In the genomic region with DNA sequence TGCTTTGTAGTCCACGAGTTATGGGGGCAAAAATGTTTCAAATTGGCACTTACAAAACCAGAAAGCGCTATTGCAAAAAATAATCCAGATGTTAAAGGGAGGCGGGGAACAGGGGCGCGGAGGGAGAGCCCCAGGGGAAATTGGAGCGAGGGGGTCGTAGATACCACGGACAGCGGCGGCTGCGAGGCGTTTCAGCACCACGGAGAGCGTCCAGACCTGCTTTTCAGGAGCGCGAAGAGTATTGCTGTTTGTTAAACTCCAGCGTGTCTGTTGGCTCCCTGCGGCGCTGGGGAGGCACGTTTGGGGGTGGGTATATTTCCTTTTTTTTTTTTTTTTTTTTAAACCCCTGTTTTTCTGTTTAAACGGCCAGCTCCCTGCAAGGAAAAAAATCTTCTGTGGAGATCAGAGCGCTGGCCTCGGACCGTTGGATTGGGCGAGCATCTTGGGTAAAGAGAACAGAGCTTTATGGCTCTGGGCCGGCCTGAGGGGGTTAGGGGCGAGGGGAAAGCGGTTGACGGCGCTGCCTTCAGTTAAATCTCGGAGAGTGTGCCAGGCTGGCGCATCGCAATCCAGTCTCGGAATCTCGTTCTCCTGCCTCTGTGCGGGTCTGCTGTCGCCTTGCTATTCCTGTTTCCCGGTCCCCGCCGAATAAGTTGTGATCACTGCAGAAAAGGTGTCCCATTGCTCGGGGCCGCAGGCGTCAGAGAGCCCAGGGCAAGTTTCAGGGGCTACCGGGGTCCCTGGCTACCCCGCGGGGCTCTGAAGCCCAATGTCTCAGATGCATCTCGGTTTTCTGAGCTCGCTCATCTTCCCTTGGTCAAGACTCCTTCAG, we compare ENCODE assay signal across 9 cellular contexts.
DNase-seq lines count a peak whose midpoint lies in the region; ATAC-seq and TF ChIP-seq lines count a peak whose summit lies in the region.
"Had no signal": no experiment of that assay in that cellular context is flagged by ENCODE, and none has a peak within 500 bp of the region (broad histone marks: within the 10 kb centered on the region; RNA-seq: fewer than 3 reads in every experiment).

GLRA1 (minus strand) TSS at position 288 of the 832 bp plus-strand sequence. CDS start 302 bp downstream, outside the sequence.

- DNase-seq in ACHN: peak; percentile 46
- DNase-seq in HFF-Myc (ENCODE audit: extremely low read depth, low read depth): peak; percentile 20
- DNase-seq in T-helper 2 cell: peak; percentile 12 to 49 (median 23)
- peak; percentile 54 to 55 for DNase-seq in cardiac fibroblast (ENCODE audit: low read depth in 2 of 2)
- DNase-seq in kidney glomerular epithelial cell (lab: John Stamatoyannopoulos, UW): peak; percentile 40
- DNase-seq in stimulated activated CD8-positive, alpha-beta memory T cell treated with anti-CD3 and anti-CD28 coated beads, Interleukin-15, amount 100 ng/mL, for 1 hour (ENCODE audit: low read depth): peak; percentile 6
- DNase-seq in NCI-H1092 (lab: John Stamatoyannopoulos, UW): no peak

- ATAC-seq in HG02970 (IDR thresholded peaks at IDR 0.05; ENCODE audit: low FRiP score, unreplicated experiment): no peak

- TF ChIP-seq CTCF in HFF-Myc (IDR thresholded peaks at IDR 0.05; ENCODE audit: low read depth, low read length, missing control alignments) (no peak), cardiac fibroblast (IDR thresholded peaks at IDR 0.05; ENCODE audit: low read depth, low read length) (no peak)

- in situ Hi-C loops in ACHN (cut with HindIII; ENCODE audit: low pct_ligation_motif_present, low pct_unique_long_range_greater_than_20kb, low sequenced_read_pairs): no loop called here

- H3K4me3 ChIP-seq in HFF-Myc (replicated peaks; ENCODE audit: low read depth, low read length) (no peak within 1 kb of the TSS), cardiac fibroblast (replicated peaks in 1 of 2; ENCODE audit: low read depth in 2 of 2, low read length in 2 of 2) (no peak within 1 kb of the TSS)
- H3K4me3 ChIP-seq: thoracic aorta had no signal
